Comparison of ENCODE assay signal across 23 cellular contexts in the genomic region with DNA sequence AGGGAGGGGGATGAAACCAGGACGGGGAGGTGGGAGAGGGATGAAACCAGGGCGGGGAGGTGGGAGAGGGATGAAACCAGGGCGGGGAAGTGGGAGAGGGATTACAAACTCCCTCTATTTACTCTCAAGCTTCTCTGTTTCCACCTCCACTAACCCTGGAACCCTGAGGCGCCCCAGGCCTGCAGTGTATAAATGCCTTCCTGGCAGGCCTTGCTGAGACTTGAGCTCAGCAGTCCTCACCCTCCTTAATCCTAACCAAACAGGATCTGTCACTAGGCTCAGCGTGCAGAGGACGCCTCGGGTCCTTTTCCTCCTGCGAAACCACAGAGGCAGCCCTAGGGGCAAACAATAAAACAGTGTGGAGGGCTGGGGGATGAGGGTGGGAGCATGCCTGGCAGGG. TPM values are rescaled to one million over a fixed set of nuclear protein-coding genes. Genes with fewer than 3 reads are reported as not detected.
A peak's percentile ranks its signal among the peaks of the same experiment; 100 is the strongest.
DNase-seq lines count a peak whose midpoint lies in the region; ATAC-seq, FAIRE-seq and TF ChIP-seq lines count a peak whose summit lies in the region.
"Had no signal": no experiment of that assay in that cellular context is flagged by ENCODE, and none has a peak within 500 bp of the region (broad histone marks: within the 10 kb centered on the region; RNA-seq: fewer than 3 reads in every experiment).

No MANE protein-coding gene starts in this region.

- no peaks in the 10 kb centered on the region for H3K4me1 Mint-ChIP-seq in HFFc6 (ENCODE audit: low read depth)
- H3K4me1 Mint-ChIP-seq: CD4-positive, CD25-positive, alpha-beta regulatory T cell; central memory CD8-positive, alpha-beta T cell; stimulated activated naive CD8-positive, alpha-beta T cell treated with anti-CD3 and anti-CD28 coated beads, Interleukin-15, amount 100 ng/mL, for 72 hours had no signal

- H3K27me3 Mint-ChIP-seq in HFFc6 (ENCODE audit: insufficient read depth): no peaks in the 10 kb centered on the region

- no peaks in the 10 kb centered on the region for H3F3A ChIP-seq in SK-N-SH (replicated peaks; ENCODE audit: insufficient read depth)

- H3K36me3 Mint-ChIP-seq in HFFc6 (ENCODE audit: low read depth): no peaks in the 10 kb centered on the region; the same call in 1 of the 2 replicates
- H3K36me3 Mint-ChIP-seq: CD4-positive, CD25-positive, alpha-beta regulatory T cell had no signal

- no peak for TF ChIP-seq CTCF in SK-N-SH (IDR thresholded peaks at IDR 0.05)
- TF ChIP-seq CTCF in keratinocyte (optimal IDR thresholded peaks at IDR 0.05 in 1 of 3, IDR thresholded peaks at IDR 0.05 in 1 of 3, conservative IDR thresholded peaks at IDR 0.05 in 1 of 3; ENCODE audit: extremely low read depth in 1 of 3, insufficient read depth in 2 of 3, low read length in 3 of 3): no peak
- TF ChIP-seq CTCF in HFFc6 (IDR thresholded peaks at IDR 0.05): no peak

- ATAC-seq in SK-N-SH treated with all-trans-retinoic acid at 6 μM for 48 hours (peak; percentile 42), HG02678 (IDR thresholded peaks at IDR 0.05; ENCODE audit: unreplicated experiment) (no peak)
- ATAC-seq: Right ventricle myocardium inferior; stimulated activated naive CD8-positive, alpha-beta T cell treated with anti-CD3 and anti-CD28 coated beads, Interleukin-15, amount 100 ng/mL, for 72 hours had no signal

- no peaks in the 10 kb centered on the region for H3K9me1 ChIP-seq in keratinocyte (ENCODE audit: control insufficient read depth, extremely low read depth, insufficient read depth, low read length)

- H3K4me3 ChIP-seq in SK-N-SH (ENCODE audit: low read depth in 2 of 2, low read length in 1 of 2) (no peak overlapping the region), keratinocyte (ENCODE audit: control insufficient read depth in 2 of 3, extremely low read depth in 1 of 3, insufficient read depth in 2 of 3, low read depth in 1 of 3, low read length in 3 of 3) (no peak overlapping the region)
- H3K4me3 ChIP-seq: smooth muscle cell had no signal

- no peak for TF ChIP-seq RAD21 in SK-N-SH (IDR thresholded peaks at IDR 0.05; ENCODE audit: low read length)

- H3K27ac Mint-ChIP-seq in HFFc6: no peak overlapping the region
- H3K27ac Mint-ChIP-seq: CD4-positive, CD25-positive, alpha-beta regulatory T cell; stimulated activated naive CD8-positive, alpha-beta T cell treated with anti-CD3 and anti-CD28 coated beads, Interleukin-15, amount 100 ng/mL, for 72 hours had no signal

- no peak overlapping the region for H3K27ac ChIP-seq in SK-N-SH (ENCODE audit: low read depth in 2 of 2, low read length in 1 of 2)
- H3K27ac ChIP-seq in keratinocyte (ENCODE audit: control insufficient read depth, insufficient read depth, low read length): peak overlapping the region; percentile 63

- CTCF ChIA-PET in SK-N-SH (lab: Yijun Ruan, JAX): no interaction called here

- H3K36me3 ChIP-seq in SK-N-SH (replicated peaks in 1 of 2; ENCODE audit: control insufficient read depth in 1 of 2, insufficient read depth in 2 of 2, low read length in 1 of 2) (no peaks in the 10 kb centered on the region), keratinocyte (ENCODE audit: control insufficient read depth in 2 of 2, extremely low read depth in 1 of 2, insufficient read depth in 2 of 2, low read length in 2 of 2) (no peaks in the 10 kb centered on the region)

- peaks cover 13% of the 10 kb centered on the region; the same call in 1 of the 2 replicates for H3K27me3 ChIP-seq in SK-N-SH (ENCODE audit: insufficient read depth)
- H3K27me3 ChIP-seq in keratinocyte (ENCODE audit: control insufficient read depth, extremely low read depth, insufficient read depth, low read length): no peaks in the 10 kb centered on the region

- H3K4me2 ChIP-seq in SK-N-SH (no peak overlapping the region), keratinocyte (ENCODE audit: control insufficient read depth, extremely low read depth, insufficient read depth, low read depth, low read length) (peak overlapping the region; percentile 46)
- H3K4me2 ChIP-seq: smooth muscle cell had no signal

- no peak overlapping the region for H3K9ac ChIP-seq in SK-N-SH
- peak overlapping the region; percentile 50 for H3K9ac ChIP-seq in keratinocyte (ENCODE audit: control insufficient read depth, extremely low read depth, insufficient read depth, low read length)

- FAIRE-seq in keratinocyte (lab: Jason Lieb, UNC): peak; percentile 26
- FAIRE-seq: endometrium, GM12892, HTR-8/SVneo, kidney had no signal

- dilution Hi-C loops in keratinocyte (cut with MboI; ENCODE audit: extremely low pct_ligation_motif_present, low sequenced_read_pairs): no loop called here

- peaks cover 0 to 4% of the 10 kb centered on the region in 2 experiments; a peak in 1 of 4 replicates for H3K4me1 ChIP-seq in SK-N-SH (ENCODE audit: control insufficient read depth in 1 of 2, insufficient read depth in 2 of 2, low read depth in 1 of 2, low read length in 1 of 2)
- peaks cover 15% of the 10 kb centered on the region for H3K4me1 ChIP-seq in keratinocyte (ENCODE audit: control insufficient read depth, extremely low read depth, insufficient read depth, low read length)

- H2AFZ ChIP-seq in SK-N-SH (ENCODE audit: low read depth): no peak overlapping the region
- peak overlapping the region; percentile 53 for H2AFZ ChIP-seq in keratinocyte (ENCODE audit: control insufficient read depth, low read length)

- H3K9me2 ChIP-seq in SK-N-SH: no peaks in the 10 kb centered on the region

- DNase-seq in SK-N-SH (no peak), astrocyte of the hippocampus (ENCODE audit: low read depth, low spot score) (peak; percentile 29), keratinocyte (ENCODE audit: low read depth, low spot score) (no peak), NCI-H524 treated with DMSO at 0.1 percent for 48 hours (lab: John Stamatoyannopoulos, UW) (no peak), HFFc6 (no peak), activated T-cell treated with anti-CD3 and anti-CD28 coated beads for 4 hours (no peak)
- DNase-seq: 8988T; activated CD4-positive, alpha-beta T cell treated with anti-CD3 and anti-CD28 coated beads, Interleukin-2, amount 50 U/mL, for 48 hours; CD4-positive, CD25-positive, alpha-beta regulatory T cell; kidney; MM.1S; NCI-H2081; NCI-H774; stimulated activated naive CD8-positive, alpha-beta T cell treated with anti-CD3 and anti-CD28 coated beads, Interleukin-15, amount 100 ng/mL, for 72 hours had no signal

- no peak for TF ChIP-seq EP300 in SK-N-SH (IDR thresholded peaks at IDR 0.05; ENCODE audit: borderline replicate concordance in 1 of 2, low read depth in 1 of 2, low read length in 1 of 2)

- H3K9me3 ChIP-seq in SK-N-SH: no peaks in the 10 kb centered on the region
- no peaks in the 10 kb centered on the region for H3K9me3 ChIP-seq in keratinocyte (ENCODE audit: control insufficient read depth, low read depth, low read length)

- 28% methylated on average over 8 of the region's 8 CpGs for WGBS in SK-N-SH (ENCODE audit: low lambda C conversion rate)

- H4K20me1 ChIP-seq in SK-N-SH (ENCODE audit: insufficient read depth) (no peaks in the 10 kb centered on the region), keratinocyte (ENCODE audit: control insufficient read depth, extremely low read depth, insufficient read depth, low read length) (no peaks in the 10 kb centered on the region)

- POLR2A ChIA-PET in SK-N-SH (lab: Yijun Ruan, JAX): no interaction called here

- peaks cover 31% of the 10 kb centered on the region for H3K9me3 Mint-ChIP-seq in HFFc6
- H3K9me3 Mint-ChIP-seq: CD4-positive, CD25-positive, alpha-beta regulatory T cell; stimulated activated naive CD8-positive, alpha-beta T cell treated with anti-CD3 and anti-CD28 coated beads, Interleukin-15, amount 100 ng/mL, for 72 hours had no signal

- no peaks in the 10 kb centered on the region for H3K79me2 ChIP-seq in SK-N-SH (ENCODE audit: insufficient read depth)
- H3K79me2 ChIP-seq in keratinocyte (ENCODE audit: control insufficient read depth, insufficient read depth, low read length): no peaks in the 10 kb centered on the region

- no peak overlapping the region for H3K4me3 Mint-ChIP-seq in HFFc6
- H3K4me3 Mint-ChIP-seq: CD4-positive, CD25-positive, alpha-beta regulatory T cell; central memory CD8-positive, alpha-beta T cell; stimulated activated naive CD8-positive, alpha-beta T cell treated with anti-CD3 and anti-CD28 coated beads, Interleukin-15, amount 100 ng/mL, for 72 hours had no signal

RNA-seq across cellular contexts. Expression of a gene that starts 32.1 kb away (rescaled TPM):
- polyA plus RNA-seq in SK-N-SH (2012; rRNA removed) (not detected in 2 replicates), keratinocyte (not detected in 3 replicates)
- polyA plus RNA-seq in SK-N-SH (2012; cell fraction: cytosol; rRNA removed): not detected in 2 replicates
- polyA plus RNA-seq in SK-N-SH (2012; cell fraction: nucleus; rRNA removed): not detected in 2 replicates
- not detected for polyA plus RNA-seq in keratinocyte (2011; ENCODE audit: low read depth)
- polyA plus RNA-seq in keratinocyte (2011; cell fraction: cytosol; rRNA removed): not detected in 2 replicates
- not detected in 2 replicates for polyA plus RNA-seq in keratinocyte (2011; cell fraction: nucleus; rRNA removed)
- polyA plus RNA-seq in keratinocyte (2012; ENCODE audit: low replicate concordance): not detected in 2 replicates
- polyA minus RNA-seq in keratinocyte: not detected in 3 replicates
- not detected for polyA minus RNA-seq in keratinocyte (2011; cell fraction: cytosol; rRNA and poly(A)+ RNA removed)
- polyA minus RNA-seq in keratinocyte (2011; cell fraction: nucleus; rRNA and poly(A)+ RNA removed): not detected in 2 replicates
- not detected for total RNA-seq in HFFc6 (2021; fragmentation: NEBNext Ultra II Directional; extraction: Animal tissue kit (Norgen Biotek cat#: 25700))
- total RNA-seq: CD4-positive, CD25-positive, alpha-beta regulatory T cell; kidney; mucosa of gallbladder; Right ventricle myocardium inferior; smooth muscle cell had no signal
- polyA plus RNA-seq: CD4-positive, CD25-positive, alpha-beta regulatory T cell; smooth muscle cell had no signal

RNA-seq across cellular contexts. Expression of a gene that starts 44.6 kb away (rescaled TPM):
- polyA plus RNA-seq in SK-N-SH (2012; rRNA removed): not detected in 2 replicates
- not detected in 2 replicates for polyA plus RNA-seq in SK-N-SH (2012; cell fraction: cytosol; rRNA removed)
- under 0.01 TPM in 2 replicates for polyA plus RNA-seq in SK-N-SH (2012; cell fraction: nucleus; rRNA removed)
- polyA plus RNA-seq in keratinocyte: 0.02 to 0.04 TPM (median 0.03 TPM) in 3 replicates
- polyA plus RNA-seq in keratinocyte (2011; ENCODE audit: low read depth): 0.06 TPM
- polyA plus RNA-seq in keratinocyte (2011; cell fraction: cytosol; rRNA removed): 0.04 and 0.07 TPM in 2 replicates
- polyA plus RNA-seq in keratinocyte (2011; cell fraction: nucleus; rRNA removed): 0.65 and 1.1 TPM in 2 replicates
- 0.03 and 0.25 TPM in 2 replicates for polyA plus RNA-seq in keratinocyte (2012; ENCODE audit: low replicate concordance)
- polyA minus RNA-seq in keratinocyte: 0.03 to 0.16 TPM (median 0.13 TPM) in 3 replicates
- 0.38 TPM for polyA minus RNA-seq in keratinocyte (2011; cell fraction: cytosol; rRNA and poly(A)+ RNA removed)
- 0.70 and 0.74 TPM in 2 replicates for polyA minus RNA-seq in keratinocyte (2011; cell fraction: nucleus; rRNA and poly(A)+ RNA removed)
- not detected for total RNA-seq in HFFc6 (2021; fragmentation: NEBNext Ultra II Directional; extraction: Animal tissue kit (Norgen Biotek cat#: 25700))
- polyA plus RNA-seq: CD4-positive, CD25-positive, alpha-beta regulatory T cell; smooth muscle cell had no signal

RNA-seq across cellular contexts. Expression of a gene that starts 52.5 kb away (rescaled TPM):
- polyA plus RNA-seq in SK-N-SH (2012; rRNA removed) (not detected in 2 replicates), keratinocyte (not detected in 3 replicates)
- not detected in 2 replicates for polyA plus RNA-seq in SK-N-SH (2012; cell fraction: cytosol; rRNA removed)
- polyA plus RNA-seq in SK-N-SH (2012; cell fraction: nucleus; rRNA removed): not detected in 2 replicates
- polyA plus RNA-seq in keratinocyte (2011; ENCODE audit: low read depth): not detected
- polyA plus RNA-seq in keratinocyte (2011; cell fraction: cytosol; rRNA removed): not detected in 2 replicates
- polyA plus RNA-seq in keratinocyte (2011; cell fraction: nucleus; rRNA removed): not detected in 2 replicates
- polyA plus RNA-seq in keratinocyte (2012; ENCODE audit: low replicate concordance): not detected in 2 replicates
- polyA minus RNA-seq in keratinocyte: not detected in 3 replicates
- polyA minus RNA-seq in keratinocyte (2011; cell fraction: cytosol; rRNA and poly(A)+ RNA removed): not detected
- not detected in 2 replicates for polyA minus RNA-seq in keratinocyte (2011; cell fraction: nucleus; rRNA and poly(A)+ RNA removed)
- total RNA-seq in HFFc6 (2021; fragmentation: NEBNext Ultra II Directional; extraction: Animal tissue kit (Norgen Biotek cat#: 25700)): not detected
- total RNA-seq: CD4-positive, CD25-positive, alpha-beta regulatory T cell; kidney; mucosa of gallbladder; Right ventricle myocardium inferior; smooth muscle cell had no signal
- polyA plus RNA-seq: CD4-positive, CD25-positive, alpha-beta regulatory T cell; smooth muscle cell had no signal
